In genomic region chr4:147683717-147684700, GRCh38 we compare ENCODE assay signal across 8 cellular contexts. TPM values are rescaled to one million over a fixed set of nuclear protein-coding genes. Genes with fewer than 3 reads are reported as not detected.
DNase-seq lines count a peak whose midpoint lies in the region; ATAC-seq, FAIRE-seq and TF ChIP-seq lines count a peak whose summit lies in the region.

Gene PRMT9 (minus strand): TSS chr4:147684163. CDS start chr4:147683987, 176 bp downstream.

- H3K27me3 ChIP-seq in right atrium auricular region (no peaks in the 10 kb centered on the region), psoas muscle (ENCODE audit: insufficient read depth in 3 of 3, low read length in 2 of 3) (no peaks in the 10 kb centered on the region)

- ATAC-seq in HG02798 (IDR thresholded peaks at IDR 0.05; ENCODE audit: poor library complexity, unreplicated experiment) = peak; percentile 100
- peak; percentile 99 to 100 (median 100) for ATAC-seq in psoas muscle

- H3K27ac ChIP-seq in right atrium auricular region (peak within 1 kb of the TSS; percentile 92 to 96), psoas muscle (peak within 1 kb of the TSS; percentile 93)

- H3K9me3 Mint-ChIP-seq in T-helper 1 cell treated with Interleukin-12 subunit alpha and Interleukin-12 subunit beta and Interleukin-4 antibody, amounts not matched to agents 30 μg/mL and 1 μg/mL, for 36 hours = no peaks in the 10 kb centered on the region

- H3K4me1 ChIP-seq in right atrium auricular region (peaks cover 0 to 16% of the 10 kb centered on the region in 2 donors), psoas muscle (peaks cover 3% of the 10 kb centered on the region)

- no peaks in the 10 kb centered on the region for H3K36me3 ChIP-seq in right atrium auricular region
- no peaks in the 10 kb centered on the region for H3K36me3 ChIP-seq in psoas muscle (ENCODE audit: insufficient read depth in 1 of 2, low read depth in 1 of 2)

- in situ Hi-C loops in GM13977 (cut with MboI; ENCODE audit: low pct_unique_long_range_greater_than_20kb, low sequenced_read_pairs, unreplicated experiment) = no loop called here

- H3K27ac Mint-ChIP-seq in T-helper 1 cell treated with Interleukin-12 subunit alpha and Interleukin-12 subunit beta and Interleukin-4 antibody, amounts not matched to agents 30 μg/mL and 1 μg/mL, for 36 hours = peak within 1 kb of the TSS; percentile 91

- no peak for TF ChIP-seq CTCF in GM13977 (IDR thresholded peaks at IDR 0.05; ENCODE audit: extremely low read depth, insufficient read depth, missing control alignments)
- peak in 1 of 2 donors; percentile 25 for TF ChIP-seq CTCF in right atrium auricular region (IDR thresholded peaks at IDR 0.05)
- no peak for TF ChIP-seq CTCF in psoas muscle (IDR thresholded peaks at IDR 0.05)

- 0 to 1% (median 1%) methylated on average over 56 to 69 of the region's 69 CpGs for WGBS in psoas muscle, 3 donors

- H3K4me3 ChIP-seq in right atrium auricular region (peak within 1 kb of the TSS; percentile 85 to 86), psoas muscle (peak within 1 kb of the TSS; percentile 84)

- intact Hi-C loops in psoas muscle (cut with DNase I) = no loop called here

- peak within 1 kb of the TSS; percentile 94 for H3K4me3 Mint-ChIP-seq in T-helper 1 cell treated with Interleukin-12 subunit alpha and Interleukin-12 subunit beta and Interleukin-4 antibody, amounts not matched to agents 30 μg/mL and 1 μg/mL, for 36 hours

- peak; percentile 93 for FAIRE-seq in urothelium cell line (lab: Jason Lieb, UNC)

- no peaks in the 10 kb centered on the region for H3K9me3 ChIP-seq in right atrium auricular region
- no peaks in the 10 kb centered on the region for H3K9me3 ChIP-seq in psoas muscle

- H3K4me1 Mint-ChIP-seq in T-helper 1 cell treated with Interleukin-12 subunit alpha and Interleukin-12 subunit beta and Interleukin-4 antibody, amounts not matched to agents 30 μg/mL and 1 μg/mL, for 36 hours (ENCODE audit: low read depth) = peaks cover 24% of the 10 kb centered on the region

- peaks cover 1% of the 10 kb centered on the region for H3K36me3 Mint-ChIP-seq in T-helper 1 cell treated with Interleukin-12 subunit alpha and Interleukin-12 subunit beta and Interleukin-4 antibody, amounts not matched to agents 30 μg/mL and 1 μg/mL, for 36 hours (ENCODE audit: low read depth)

- H3K27me3 Mint-ChIP-seq in T-helper 1 cell treated with Interleukin-12 subunit alpha and Interleukin-12 subunit beta and Interleukin-4 antibody, amounts not matched to agents 30 μg/mL and 1 μg/mL, for 36 hours (ENCODE audit: low read depth) = peaks cover 13% of the 10 kb centered on the region

- DNase-seq in GM13977 (ENCODE audit: low spot score) = peak; percentile 96
- peak; percentile 43 for DNase-seq in NCI-H1417 treated with DMSO at 0.1 percent for 48 hours (lab: John Stamatoyannopoulos, UW)
- DNase-seq in anterior cingulate cortex (lab: John Stamatoyannopoulos, UW) = peak; percentile 44 to 93 (median 85)
- peak; percentile 93 for DNase-seq in right atrium auricular region (ENCODE audit: low spot score)
- DNase-seq in psoas muscle = peak; percentile 93 to 96
- DNase-seq in urothelium cell line (ENCODE audit: low spot score) = peak; percentile 96

RNA-seq across cellular contexts. Expression of gene PRMT9, which starts in this region (rescaled TPM):
- total RNA-seq in right atrium auricular region (1 to 10 TPM; 5.0 to 5.2 TPM), psoas muscle (1 to 10 TPM; 3.0 to 5.8 (median 5.0) TPM)
- 1 to 10 TPM; 1.8 to 4.3 (median 2.9) TPM for polyA plus RNA-seq in psoas muscle

Comparison
In these comparisons a context has a peak if more than half of its experiments do, and no peak if none do; other contexts are left out.
1. Peak in every context shown above with its lines: DNase-seq, ATAC-seq, H3K4me3 ChIP-seq and H3K27ac ChIP-seq.
2. DNase-seq: peak in every context shown above with its lines; median percentile 96 in GM13977; 96 in urothelium cell line; 94 in psoas muscle; 93 in right atrium auricular region; 85 in anterior cingulate cortex; 43 in NCI-H1417 treated with DMSO at 0.1 percent for 48 hours.